2 cellular contexts compared by ENCODE assay signal in genomic region chr3:59017617-59017984, GRCh38.
TF ChIP-seq lines count a peak whose summit lies in the region.

No MANE protein-coding gene starts in this region.

TF ChIP-seq in liver, 16 proteins besides CTCF, POLR2A, EP300 and RAD21:
- TF ChIP-seq ATF3 (IDR thresholded peaks at IDR 0.05), result no peak
- peak; percentile 76 for TF ChIP-seq SP1 (IDR thresholded peaks at IDR 0.05)
- TF ChIP-seq MAX (IDR thresholded peaks at IDR 0.05), result no peak
- TF ChIP-seq FOXA1 (IDR thresholded peaks at IDR 0.05), result no peak
- TF ChIP-seq GABPA (IDR thresholded peaks at IDR 0.05 in 1 of 2, conservative IDR thresholded peaks at IDR 0.05 in 1 of 2), result no peak
- TF ChIP-seq EGR1 (IDR thresholded peaks at IDR 0.05; ENCODE audit: low read depth in 2 of 2), result no peak
- TF ChIP-seq FOXA2 (IDR thresholded peaks at IDR 0.05), result no peak
- no peak for TF ChIP-seq TAF1 (conservative IDR thresholded peaks at IDR 0.05)
- peak; percentile 15 to 61 for TF ChIP-seq RXRA (IDR thresholded peaks at IDR 0.05)
- TF ChIP-seq ZBTB33 (IDR thresholded peaks at IDR 0.05), result peak; percentile 11
- peak; percentile 33 for TF ChIP-seq YY1 (IDR thresholded peaks at IDR 0.05)
- TF ChIP-seq REST (IDR thresholded peaks at IDR 0.05), result no peak
- no peak for TF ChIP-seq HNF4G (IDR thresholded peaks at IDR 0.05)
- TF ChIP-seq NR2F2 (IDR thresholded peaks at IDR 0.05), result no peak
- no peak for TF ChIP-seq HNF4A (conservative IDR thresholded peaks at IDR 0.05)
- peak in 1 of 2 donors; percentile 70 for TF ChIP-seq JUND (IDR thresholded peaks at IDR 0.05)

TF ChIP-seq in HepG2, 621 proteins besides CTCF, POLR2A, EP300 and RAD21:
- TF ChIP-seq RARA (CRISPR knock-in tag; IDR thresholded peaks at IDR 0.05), result no peak
- no peak for TF ChIP-seq ZNF235 (CRISPR knock-in tag; IDR thresholded peaks at IDR 0.05; ENCODE audit: borderline replicate concordance)
- no peak for TF ChIP-seq ZNF124 (CRISPR knock-in tag; IDR thresholded peaks at IDR 0.05)
- TF ChIP-seq CHCHD3 (CRISPR knock-in tag; IDR thresholded peaks at IDR 0.05), result no peak
- TF ChIP-seq THAP9 (CRISPR knock-in tag; IDR thresholded peaks at IDR 0.05; ENCODE audit: borderline replicate concordance), result no peak
- TF ChIP-seq ZNF337 (CRISPR knock-in tag; IDR thresholded peaks at IDR 0.05; ENCODE audit: borderline replicate concordance, low read depth), result no peak
- TF ChIP-seq HNF4A (CRISPR knock-in tag; IDR thresholded peaks at IDR 0.05), result no peak
- no peak for TF ChIP-seq ZKSCAN5 (CRISPR knock-in tag; IDR thresholded peaks at IDR 0.05)
- TF ChIP-seq FOSL2 (CRISPR knock-in tag; IDR thresholded peaks at IDR 0.05), result no peak
